ENCODE assay signal across 17 cellular contexts in genomic region chr12:82124711-82125110, GRCh38.
A peak's percentile ranks its signal among the peaks of the same experiment; 100 is the strongest.
DNase-seq lines count a peak whose midpoint lies in the region; ATAC-seq, FAIRE-seq and TF ChIP-seq lines count a peak whose summit lies in the region.
"Had no signal": no experiment of that assay in that cellular context is flagged by ENCODE, and none has a peak within 500 bp of the region (broad histone marks: within the 10 kb centered on the region; RNA-seq: fewer than 3 reads in every experiment).

No MANE protein-coding gene starts in this region.

- no peaks in the 10 kb centered on the region for H3K36me3 ChIP-seq in ACC112 (ENCODE audit: insufficient read depth, low read length)
- H3K36me3 ChIP-seq in bronchial epithelial cell (ENCODE audit: control insufficient read depth, insufficient read depth, low read length): no peaks in the 10 kb centered on the region
- H3K36me3 ChIP-seq in hepatocyte (replicated peaks; ENCODE audit: insufficient read depth, low read depth): no peaks in the 10 kb centered on the region
- H3K36me3 ChIP-seq in upper lobe of right lung: no peaks in the 10 kb centered on the region
- no peaks in the 10 kb centered on the region for H3K36me3 ChIP-seq in upper lobe of left lung

- H3K27ac ChIP-seq in ACC112 (ENCODE audit: low read depth, low read length) (peak overlapping the region; percentile 30; the same call in 1 of the 2 replicates), hepatocyte (no peak overlapping the region), upper lobe of right lung (no peak overlapping the region), upper lobe of left lung (no peak overlapping the region)

- H3K79me2 ChIP-seq in ACC112 (ENCODE audit: control insufficient read depth, insufficient read depth, low read length, unreplicated experiment) (no peaks in the 10 kb centered on the region), hepatocyte (no peaks in the 10 kb centered on the region)

- no peak overlapping the region for H3K4me2 ChIP-seq in hepatocyte

- H3K9me2 ChIP-seq in hepatocyte (replicated peaks; ENCODE audit: insufficient read depth): no peaks in the 10 kb centered on the region

- H4K20me1 ChIP-seq in hepatocyte (ENCODE audit: insufficient read depth, poor library complexity, severe bottlenecking): no peaks in the 10 kb centered on the region

- DNase-seq in M059J (ENCODE audit: low read depth) (peak; percentile 10), bronchial epithelial cell (ENCODE audit: low read depth) (peak; percentile 83), hepatocyte (ENCODE audit: low spot score) (peak; percentile 25), upper lobe of right lung (no peak), upper lobe of left lung (no peak)
- no peak for DNase-seq in stimulated activated naive CD8-positive, alpha-beta T cell treated with anti-CD3 and anti-CD28 coated beads, Interleukin-15, Interleukin-2, amounts not matched to agents 100 U/mL and 50 U/mL, for 24 hours
- DNase-seq: ACHN, activated gamma-delta T cell, Caco-2, endodermal cell, GF-D8, NCI-H187 treated with DMSO at 0.1 percent for 48 hours, NCI-H524 treated with DMSO at 0.1 percent for 48 hours, SW 1271 had no signal

- TF ChIP-seq EP300 in upper lobe of left lung (IDR thresholded peaks at IDR 0.05): no peak

- 57% methylated on average over 2 of the region's 2 CpGs for WGBS in hepatocyte (ENCODE audit: low lambda C conversion rate, missing lambda C conversion rate)
- 55 to 67% methylated on average over 2 of the region's 2 CpGs for WGBS in upper lobe of left lung, 2 donors

- TF ChIP-seq CTCF in bronchial epithelial cell (IDR thresholded peaks at IDR 0.05; ENCODE audit: insufficient read depth, low read length, severe bottlenecking) (no peak), hepatocyte (IDR thresholded peaks at IDR 0.05; ENCODE audit: poor library complexity) (no peak), upper lobe of right lung (IDR thresholded peaks at IDR 0.05) (no peak), upper lobe of left lung (IDR thresholded peaks at IDR 0.05) (no peak)

- TF ChIP-seq POLR2A in upper lobe of left lung (IDR thresholded peaks at IDR 0.05): no peak

- no peak overlapping the region for H2AFZ ChIP-seq in ACC112 (ENCODE audit: low read length, unreplicated experiment)
- H2AFZ ChIP-seq in hepatocyte: no peak overlapping the region

- no peaks in the 10 kb centered on the region for H3K27me3 ChIP-seq in ACC112 (ENCODE audit: insufficient read depth, low read length)
- H3K27me3 ChIP-seq in bronchial epithelial cell (ENCODE audit: control insufficient read depth, insufficient read depth, low read length): no peaks in the 10 kb centered on the region
- no peaks in the 10 kb centered on the region for H3K27me3 ChIP-seq in hepatocyte
- H3K27me3 ChIP-seq in upper lobe of right lung: no peaks in the 10 kb centered on the region
- no peaks in the 10 kb centered on the region for H3K27me3 ChIP-seq in upper lobe of left lung

- no peak for ATAC-seq in stimulated activated naive CD8-positive, alpha-beta T cell treated with anti-CD3 and anti-CD28 coated beads, Interleukin-15, Interleukin-2, amounts not matched to agents 100 U/mL and 50 U/mL, for 24 hours
- ATAC-seq in GM21576 (IDR thresholded peaks at IDR 0.05; ENCODE audit: unreplicated experiment): no peak
- no peak for ATAC-seq in upper lobe of right lung
- ATAC-seq in upper lobe of left lung (ENCODE audit: low FRiP score in 2 of 2): no peak
- ATAC-seq: WTC11 had no signal

- H3K4me3 ChIP-seq in ACC112 (ENCODE audit: low read depth, low read length) (no peak overlapping the region), bronchial epithelial cell (ENCODE audit: low read depth, low read length) (no peak overlapping the region), hepatocyte (no peak overlapping the region), upper lobe of right lung (no peak overlapping the region), upper lobe of left lung (no peak overlapping the region)

- FAIRE-seq in bronchial epithelial cell (lab: Jason Lieb, UNC): no peak

- H3K4me1 ChIP-seq in ACC112 (ENCODE audit: control insufficient read depth, insufficient read depth, low read length, unreplicated experiment) (no peaks in the 10 kb centered on the region), hepatocyte (ENCODE audit: insufficient read depth) (no peaks in the 10 kb centered on the region), upper lobe of right lung (no peaks in the 10 kb centered on the region), upper lobe of left lung (no peaks in the 10 kb centered on the region)
- H3K4me1 ChIP-seq: Caco-2 had no signal

- intact Hi-C loops in upper lobe of right lung (cut with DNase I): no loop called here

- no peaks in the 10 kb centered on the region for H3K9me3 ChIP-seq in hepatocyte (ENCODE audit: low read depth)
- H3K9me3 ChIP-seq in upper lobe of right lung: no peaks in the 10 kb centered on the region
- H3K9me3 ChIP-seq in upper lobe of left lung: no peaks in the 10 kb centered on the region
- H3K9me3 ChIP-seq: Caco-2 had no signal

Comparison
In these comparisons a context has a peak if more than half of its experiments do, and no peak if none do; other contexts are left out.
1. DNase-seq: peak in M059J (single experiment), bronchial epithelial cell (single experiment) and hepatocyte (single experiment); none in stimulated activated naive CD8-positive, alpha-beta T cell treated with anti-CD3 and anti-CD28 coated beads, Interleukin-15, Interleukin-2, amounts not matched to agents 100 U/mL and 50 U/mL, for 24 hours (single experiment), upper lobe of right lung (single experiment) and upper lobe of left lung (0 of 2).